ENCODE assay signal across 1 cellular context in the genomic region with DNA sequence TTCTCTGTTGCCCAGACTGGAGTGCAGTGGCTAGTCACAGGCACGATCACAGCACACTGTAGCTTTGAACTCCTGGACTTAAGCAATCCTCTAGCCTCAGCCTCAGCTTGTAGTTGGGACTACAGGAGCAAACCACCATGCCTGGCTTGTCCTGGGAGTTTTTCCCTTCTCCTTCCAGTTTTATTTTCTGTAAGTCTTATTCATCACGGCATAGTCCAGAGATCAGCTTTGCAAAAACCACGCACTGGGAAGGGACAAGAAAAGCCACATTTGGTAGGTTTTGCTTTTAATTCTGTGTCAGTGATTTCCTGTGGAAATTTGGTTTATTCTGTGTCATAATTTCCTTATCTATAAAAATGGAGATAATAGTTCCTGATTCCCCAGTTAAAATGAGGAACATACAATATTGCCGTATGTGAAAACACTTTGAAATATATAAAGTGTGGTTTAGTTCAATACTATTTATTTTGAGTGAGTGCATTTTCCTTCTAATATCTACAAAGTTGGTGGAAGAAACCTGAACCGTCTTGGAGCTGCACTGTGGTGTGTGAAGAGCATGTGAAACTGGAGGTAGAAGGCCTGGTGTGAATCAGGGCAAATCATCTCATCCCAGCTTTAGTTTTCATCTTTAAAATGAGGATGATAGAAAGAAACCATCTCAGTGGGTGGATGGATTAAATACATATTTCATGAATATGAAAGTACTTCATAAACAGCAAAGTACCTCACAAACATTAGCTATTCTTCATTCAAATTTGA.
TF ChIP-seq lines count a peak whose summit lies in the region.

No MANE protein-coding gene starts in this region.

TF ChIP-seq in IMR-90, 13 proteins besides CTCF, POLR2A, EP300 and RAD21:
- TF ChIP-seq SMC3 (IDR thresholded peaks at IDR 0.05; ENCODE audit: low read depth, low read length), result no peak
- TF ChIP-seq MAZ (IDR thresholded peaks at IDR 0.05; ENCODE audit: borderline replicate concordance, low read depth, low read length), result no peak
- no peak for TF ChIP-seq USF2 (IDR thresholded peaks at IDR 0.05; ENCODE audit: low read depth, low read length)
- no peak for TF ChIP-seq FOS (IDR thresholded peaks at IDR 0.05; ENCODE audit: low read depth, low read length)
- no peak for TF ChIP-seq MXI1 (IDR thresholded peaks at IDR 0.05; ENCODE audit: borderline replicate concordance, low read depth, low read length)
- no peak for TF ChIP-seq ELK1 (IDR thresholded peaks at IDR 0.05; ENCODE audit: borderline replicate concordance, low read depth, low read length)
- no peak for TF ChIP-seq BHLHE40 (IDR thresholded peaks at IDR 0.05; ENCODE audit: low read depth, low read length)
- TF ChIP-seq NFE2L2 (IDR thresholded peaks at IDR 0.05; ENCODE audit: low read depth, low read length), result no peak
- no peak for TF ChIP-seq RFX5 (IDR thresholded peaks at IDR 0.05; ENCODE audit: low read depth, low read length)
- TF ChIP-seq MAFK (IDR thresholded peaks at IDR 0.05; ENCODE audit: low read depth, low read length), result no peak
- no peak for TF ChIP-seq CHD1 (IDR thresholded peaks at IDR 0.05; ENCODE audit: low read depth, low read length)
- TF ChIP-seq CEBPB (IDR thresholded peaks at IDR 0.05; ENCODE audit: low read depth, low read length), result no peak
- no peak for TF ChIP-seq RCOR1 (IDR thresholded peaks at IDR 0.05; ENCODE audit: insufficient replicate concordance, low read length)
